9 cellular contexts compared by ENCODE assay signal in genomic region chr19:31180907-31181306, GRCh38.
"Had no signal": no experiment of that assay in that cellular context is flagged by ENCODE, and none has a peak within 500 bp of the region (broad histone marks: within the 10 kb centered on the region; RNA-seq: fewer than 3 reads in every experiment).

No MANE protein-coding gene starts in this region.

- H3K27ac ChIP-seq: GM23248 had no signal

- H3K4me1 ChIP-seq: HAP-1 had no signal

- H3K36me3 ChIP-seq: HAP-1 had no signal

- DNase-seq: GM23248, GOT3, H7, H9, HCEC 1CT, HFFc6 had no signal

- H3K4me3 ChIP-seq: GM23248, HAP-1 had no signal

- H2AFZ ChIP-seq: GM23248 had no signal

- H3K9me3 Mint-ChIP-seq: HFFc6 had no signal

- H3K4me3 Mint-ChIP-seq: H9, HFFc6 had no signal

- ATAC-seq: HCT116 had no signal

- H3K27ac Mint-ChIP-seq: H9, HFFc6 had no signal

- H3K9me3 ChIP-seq: HAP-1 had no signal

- FAIRE-seq: H54 had no signal
